1 cellular context compared by ENCODE assay signal in genomic region chr1:25468037-25468436, GRCh38.
TF ChIP-seq lines count a peak whose summit lies in the region.

No MANE protein-coding gene starts in this region.

TF ChIP-seq in GM23338, 12 proteins besides CTCF, POLR2A, EP300 and RAD21 (continued from another document):
- TF ChIP-seq ZNF462 (CRISPR knock-in tag; IDR thresholded peaks at IDR 0.05) (no peak), EZH2 (IDR thresholded peaks at IDR 0.05; ENCODE audit: low read depth, unreplicated experiment) (no peak), CREB1 (CRISPR knock-in tag; IDR thresholded peaks at IDR 0.05; ENCODE audit: low read depth) (no peak), JUNB (IDR thresholded peaks at IDR 0.05; ENCODE audit: unreplicated experiment) (no peak)
